ENCODE assay signal across 17 cellular contexts in genomic region chr5:142946547-142947426, GRCh38.
"Had no signal": no experiment of that assay in that cellular context is flagged by ENCODE, and none has a peak within 500 bp of the region (broad histone marks: within the 10 kb centered on the region; RNA-seq: fewer than 3 reads in every experiment).

No MANE protein-coding gene starts in this region.

- DNase-seq: activated CD4-positive, alpha-beta memory T cell treated with anti-CD3 and anti-CD28 coated beads for 36 hours; activated naive CD8-positive, alpha-beta T cell treated with anti-CD3 and anti-CD28 coated beads for 36 hours; activated T-cell treated with anti-CD3 and anti-CD28 coated beads for 4 hours; dorsolateral prefrontal cortex; endodermal cell; foreskin fibroblast; glutamatergic neuron; kidney glomerular epithelial cell; mucosa of descending colon; naive thymus-derived CD4-positive, alpha-beta T cell; stimulated activated CD8-positive, alpha-beta memory T cell treated with anti-CD3 and anti-CD28 coated beads, Interleukin-4, amount 100 ng/mL, for 48 hours; stimulated activated naive CD4-positive, alpha-beta T cell treated with Interleukin-2 at 50 U/mL for 16 hours; tibial artery had no signal

- H3K4me3 ChIP-seq: dorsolateral prefrontal cortex, mucosa of descending colon, tibial artery had no signal

- H3K9ac ChIP-seq: parathyroid adenoma had no signal

- FAIRE-seq: colon, TTC549 had no signal

- H3K27ac ChIP-seq: dorsolateral prefrontal cortex, epithelial cell of prostate, parathyroid adenoma, tibial artery had no signal

- H2AFZ ChIP-seq: parathyroid adenoma had no signal

- H3K27me3 ChIP-seq: dorsolateral prefrontal cortex, tibial artery had no signal

- H3K4me1 ChIP-seq: parathyroid adenoma had no signal

- H3K79me2 ChIP-seq: parathyroid adenoma had no signal

- H3K9me3 ChIP-seq: mucosa of descending colon, tibial artery had no signal

- ATAC-seq: mucosa of descending colon; naive thymus-derived CD4-positive, alpha-beta T cell had no signal

- H3K36me3 ChIP-seq: tibial artery had no signal
